In the genomic region with DNA sequence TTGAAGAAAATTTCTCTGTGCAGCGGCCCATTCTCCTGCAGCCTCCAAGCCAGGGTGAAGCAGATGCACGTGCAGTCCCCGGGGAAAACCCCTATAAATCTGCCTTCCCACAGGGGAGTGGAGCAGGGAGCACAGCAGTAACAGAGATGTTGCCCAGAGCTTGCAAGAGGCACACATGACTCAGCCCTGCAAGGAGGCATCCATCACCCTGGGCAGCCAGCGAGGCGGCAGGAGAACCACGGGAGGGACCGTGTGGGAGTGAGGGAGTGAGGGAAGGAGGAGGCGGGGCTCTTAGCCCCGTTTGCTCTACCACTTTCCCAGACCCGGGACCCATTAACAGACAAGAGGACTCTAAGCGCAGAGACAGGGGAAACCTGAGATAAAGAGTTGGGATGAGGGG, we compare ENCODE assay signal across 10 cellular contexts.
DNase-seq lines count a peak whose midpoint lies in the region; ATAC-seq and TF ChIP-seq lines count a peak whose summit lies in the region.
"Had no signal": no experiment of that assay in that cellular context is flagged by ENCODE, and none has a peak within 500 bp of the region (broad histone marks: within the 10 kb centered on the region; RNA-seq: fewer than 3 reads in every experiment).

No MANE protein-coding gene starts in this region.

- ATAC-seq in HG02870 (IDR thresholded peaks at IDR 0.05; ENCODE audit: unreplicated experiment) (peak; percentile 38), left lung (peak; percentile 57)
- no peak for ATAC-seq in stimulated activated memory B cell treated with anti-CD40 and anti-IgM and Interleukin-4, amounts not matched to agents 10 μg/mL and 1 μg/mL and 100 μg/mL, for 72 hours

- intact Hi-C loops in left lung (cut with DNase I), result no loop called here

- no peaks in the 10 kb centered on the region for H3K9me3 ChIP-seq in left lung
- no peaks in the 10 kb centered on the region for H3K9me3 ChIP-seq in effector memory CD4-positive, alpha-beta T cell (ENCODE audit: control insufficient read depth, low read length)

- peak; percentile 41 for DNase-seq in AG09309 (ENCODE audit: low read depth)
- peak; percentile 15 for DNase-seq in astrocyte of the cerebellum (ENCODE audit: low read depth)
- DNase-seq in left lung, result no peak
- no peak for DNase-seq in endothelial cell (ENCODE audit: low spot score)
- DNase-seq in NCI-H1048 (lab: John Stamatoyannopoulos, UW), result no peak
- no peak for DNase-seq in effector memory CD4-positive, alpha-beta T cell

- in situ Hi-C loops in astrocyte of the cerebellum (cut with HindIII; ENCODE audit: low sequenced_read_pairs), result no loop called here

- H3K27me3 Mint-ChIP-seq in stimulated activated memory B cell treated with anti-CD40 and anti-IgM and Interleukin-4, amounts not matched to agents 10 μg/mL and 1 μg/mL and 100 μg/mL, for 72 hours, result peaks cover 43% of the 10 kb centered on the region
- H3K27me3 Mint-ChIP-seq in endothelial cell (ENCODE audit: unreplicated experiment), result peaks cover 9% of the 10 kb centered on the region

- H3K4me3 ChIP-seq in AG09309 (ENCODE audit: control insufficient read depth, low read depth, low read length) (no peak overlapping the region), astrocyte of the cerebellum (ENCODE audit: low read depth, low read length) (no peak overlapping the region), left lung (no peak overlapping the region)
- no peak overlapping the region for H3K4me3 ChIP-seq in effector memory CD4-positive, alpha-beta T cell (ENCODE audit: insufficient read depth, low read depth, low read length, poor library complexity, severe bottlenecking)

- no peak overlapping the region for H3K27ac ChIP-seq in left lung
- no peak overlapping the region for H3K27ac ChIP-seq in effector memory CD4-positive, alpha-beta T cell (ENCODE audit: insufficient read depth, low read length, poor library complexity, severe bottlenecking)

- H3K4me1 Mint-ChIP-seq in stimulated activated memory B cell treated with anti-CD40 and anti-IgM and Interleukin-4, amounts not matched to agents 10 μg/mL and 1 μg/mL and 100 μg/mL, for 72 hours, result peaks cover 17% of the 10 kb centered on the region
- peaks cover 6% of the 10 kb centered on the region for H3K4me1 Mint-ChIP-seq in endothelial cell (ENCODE audit: unreplicated experiment)

- no peak overlapping the region for H3K27ac Mint-ChIP-seq in stimulated activated memory B cell treated with anti-CD40 and anti-IgM and Interleukin-4, amounts not matched to agents 10 μg/mL and 1 μg/mL and 100 μg/mL, for 72 hours
- no peak overlapping the region for H3K27ac Mint-ChIP-seq in endothelial cell (ENCODE audit: unreplicated experiment)
- H3K27ac Mint-ChIP-seq: dendritic cell treated with granulocyte-macrophage colony-stimulating factor and Interleukin-4, amounts not matched to agents 40 ng/mL and 50 ng/mL, for 4 days; progenitor cell of endocrine pancreas had no signal

- no peaks in the 10 kb centered on the region for H3K36me3 Mint-ChIP-seq in stimulated activated memory B cell treated with anti-CD40 and anti-IgM and Interleukin-4, amounts not matched to agents 10 μg/mL and 1 μg/mL and 100 μg/mL, for 72 hours
- H3K36me3 Mint-ChIP-seq in endothelial cell (ENCODE audit: low read depth, unreplicated experiment), result no peaks in the 10 kb centered on the region

- no peaks in the 10 kb centered on the region for H3K4me1 ChIP-seq in left lung
- H3K4me1 ChIP-seq in effector memory CD4-positive, alpha-beta T cell (ENCODE audit: control insufficient read depth, insufficient read depth, low read length, poor library complexity, severe bottlenecking), result no peaks in the 10 kb centered on the region

- H3K36me3 ChIP-seq in left lung, result no peaks in the 10 kb centered on the region
- no peaks in the 10 kb centered on the region for H3K36me3 ChIP-seq in effector memory CD4-positive, alpha-beta T cell (ENCODE audit: control insufficient read depth, insufficient read depth, low read length)

- H3K9me3 Mint-ChIP-seq in stimulated activated memory B cell treated with anti-CD40 and anti-IgM and Interleukin-4, amounts not matched to agents 10 μg/mL and 1 μg/mL and 100 μg/mL, for 72 hours, result no peaks in the 10 kb centered on the region
- H3K9me3 Mint-ChIP-seq in endothelial cell (ENCODE audit: unreplicated experiment), result no peaks in the 10 kb centered on the region
- H3K9me3 Mint-ChIP-seq: dendritic cell treated with granulocyte-macrophage colony-stimulating factor and Interleukin-4, amounts not matched to agents 40 ng/mL and 50 ng/mL, for 4 days had no signal

- no peak overlapping the region for H3K4me3 Mint-ChIP-seq in stimulated activated memory B cell treated with anti-CD40 and anti-IgM and Interleukin-4, amounts not matched to agents 10 μg/mL and 1 μg/mL and 100 μg/mL, for 72 hours
- H3K4me3 Mint-ChIP-seq in endothelial cell (ENCODE audit: unreplicated experiment), result no peak overlapping the region
- H3K4me3 Mint-ChIP-seq: dendritic cell treated with granulocyte-macrophage colony-stimulating factor and Interleukin-4, amounts not matched to agents 40 ng/mL and 50 ng/mL, for 4 days had no signal

- H3K27me3 ChIP-seq in left lung, result no peaks in the 10 kb centered on the region
- no peaks in the 10 kb centered on the region for H3K27me3 ChIP-seq in effector memory CD4-positive, alpha-beta T cell (replicated peaks; ENCODE audit: control insufficient read depth, insufficient read depth, low read length, poor library complexity, severe bottlenecking)

- no peak for TF ChIP-seq CTCF in AG09309 (IDR thresholded peaks at IDR 0.05; ENCODE audit: control insufficient read depth, insufficient read depth, low read depth, low read length, missing control alignments)
- no peak for TF ChIP-seq CTCF in astrocyte of the cerebellum (IDR thresholded peaks at IDR 0.05; ENCODE audit: low read depth, low read length, missing control alignments)
- no peak for TF ChIP-seq CTCF in left lung (IDR thresholded peaks at IDR 0.05)
- TF ChIP-seq CTCF in endothelial cell (IDR thresholded peaks at IDR 0.05; ENCODE audit: unreplicated experiment), result no peak

Comparison
In these comparisons a context has a peak if more than half of its experiments do, and no peak if none do; other contexts are left out.
1. DNase-seq: peak in AG09309 (single experiment) and astrocyte of the cerebellum (single experiment); none in left lung (0 of 2), endothelial cell (single experiment), NCI-H1048 (single experiment) and effector memory CD4-positive, alpha-beta T cell (0 of 3).